9 cellular contexts compared by ENCODE assay signal in the genomic region with DNA sequence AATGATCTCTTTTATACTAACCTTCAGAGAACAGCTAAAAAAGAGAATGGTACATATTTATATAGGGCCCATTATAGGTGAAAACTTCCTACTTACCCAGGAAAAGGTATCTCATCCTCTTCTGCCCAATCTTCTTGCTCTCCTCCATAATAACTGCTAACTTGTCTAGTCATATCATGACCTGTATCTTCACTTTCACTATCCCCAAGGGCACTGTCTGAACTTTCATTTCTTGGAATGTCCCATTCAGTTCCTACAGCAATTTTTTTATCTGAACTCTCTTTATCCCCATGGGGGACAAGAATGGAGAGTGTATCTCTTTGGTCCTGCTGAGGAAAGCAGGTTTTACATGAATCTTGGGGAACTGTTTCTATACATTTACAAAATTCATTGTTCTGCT. TPM values are rescaled to one million over a fixed set of nuclear protein-coding genes. Genes with fewer than 3 reads are reported as not detected.
DNase-seq lines count a peak whose midpoint lies in the region; ATAC-seq and TF ChIP-seq lines count a peak whose summit lies in the region.
"Had no signal": no experiment of that assay in that cellular context is flagged by ENCODE, and none has a peak within 500 bp of the region (broad histone marks: within the 10 kb centered on the region; RNA-seq: fewer than 3 reads in every experiment).

No MANE protein-coding gene starts in this region.

- H3K36me3 Mint-ChIP-seq in MCF 10A (ENCODE audit: insufficient read depth, unreplicated experiment) (peaks cover 100% of the 10 kb centered on the region), activated B cell treated with CpG ODN at 0.5 μM for 24 hours (ENCODE audit: low read depth) (peaks cover 69% of the 10 kb centered on the region)

- intact Hi-C loops in MCF 10A (cut with micrococcal nuclease): no loop called here
- intact Hi-C loops in mammary epithelial cell (cut with micrococcal nuclease): no loop called here
- intact Hi-C loops in activated B cell treated with CpG ODN at 0.5 μM for 24 hours (cut with micrococcal nuclease): loop anchor here (2.0 to 5.0 kb wide), 2 partner anchors 37 to 336 kb away; partner anchors contain the start of gene RAPGEF6
- intact Hi-C loops in uterus (cut with DNase I; ENCODE audit: low total_unique reads): no loop called here

- no peak overlapping the region for H3K4me3 ChIP-seq in mammary epithelial cell (replicated peaks in 1 of 3; ENCODE audit: insufficient read depth in 1 of 3, low read depth in 2 of 3, low read length in 3 of 3)
- H3K4me3 ChIP-seq in uterus: no peak overlapping the region

- H3K4me1 Mint-ChIP-seq in MCF 10A (ENCODE audit: insufficient read depth, unreplicated experiment) (peaks cover 6% of the 10 kb centered on the region), activated B cell treated with CpG ODN at 0.5 μM for 24 hours (peaks cover 30% of the 10 kb centered on the region)

- H3K36me3 ChIP-seq in mammary epithelial cell (ENCODE audit: insufficient read depth, low read length): peaks cover 22% of the 10 kb centered on the region
- H3K36me3 ChIP-seq in uterus: no peaks in the 10 kb centered on the region

- H3K4me2 ChIP-seq in mammary epithelial cell (ENCODE audit: insufficient read depth, low read depth, low read length): no peak overlapping the region

- H3K27me3 ChIP-seq in mammary epithelial cell (ENCODE audit: insufficient read depth, low read length) (no peaks in the 10 kb centered on the region), layer of hippocampus (ENCODE audit: control insufficient read depth, insufficient read depth, low read length) (no peaks in the 10 kb centered on the region), uterus (no peaks in the 10 kb centered on the region)

- dilution Hi-C loops in mammary epithelial cell (cut with HindIII; ENCODE audit: low sequenced_read_pairs): no loop called here

- no peaks in the 10 kb centered on the region for H4K20me1 ChIP-seq in mammary epithelial cell (ENCODE audit: insufficient read depth, low read length)

- ATAC-seq in activated B cell treated with CpG ODN at 0.5 μM for 24 hours (ENCODE audit: low read depth): peak; percentile 37

- DNase-seq in MCF 10A (ENCODE audit: unreplicated experiment) (no peak), mammary epithelial cell (no peak), activated B cell treated with CpG ODN at 0.5 μM for 24 hours (no peak), uterus (no peak), AML-193 (lab: John Stamatoyannopoulos, UW) (no peak), C1 segment of cervical spinal cord (lab: John Stamatoyannopoulos, UW) (no peak)
- no peak for DNase-seq in activated CD8-positive, alpha-beta memory T cell treated with anti-CD3 and anti-CD28 coated beads for 24 hours
- DNase-seq: naive B cell had no signal

- BruUV-seq in MCF 10A (replicated peaks; lab: Mats Ljungman, UMichigan) (no TSS peak), mammary epithelial cell (replicated peaks; lab: Mats Ljungman, UMichigan) (no TSS peak)

- H3K4me3 Mint-ChIP-seq in MCF 10A (ENCODE audit: unreplicated experiment) (no peak overlapping the region), activated B cell treated with CpG ODN at 0.5 μM for 24 hours (no peak overlapping the region)
- H3K4me3 Mint-ChIP-seq: naive B cell had no signal

- TF ChIP-seq POLR2A in uterus (IDR thresholded peaks at IDR 0.05): no peak

- TF ChIP-seq CTCF in MCF 10A (IDR thresholded peaks at IDR 0.05; ENCODE audit: unreplicated experiment): no peak
- no peak for TF ChIP-seq CTCF in mammary epithelial cell (conservative IDR thresholded peaks at IDR 0.05 in 1 of 2, IDR thresholded peaks at IDR 0.05 in 1 of 2; ENCODE audit: extremely low read depth in 1 of 2, insufficient read depth in 1 of 2, low read depth in 1 of 2, low read length in 2 of 2)
- no peak for TF ChIP-seq CTCF in activated B cell treated with CpG ODN at 0.5 μM for 24 hours (IDR thresholded peaks at IDR 0.05)
- TF ChIP-seq CTCF in uterus (IDR thresholded peaks at IDR 0.05): no peak

- H3K9me3 Mint-ChIP-seq in MCF 10A (ENCODE audit: unreplicated experiment) (no peaks in the 10 kb centered on the region), activated B cell treated with CpG ODN at 0.5 μM for 24 hours (no peaks in the 10 kb centered on the region)
- H3K9me3 Mint-ChIP-seq: naive B cell had no signal

- no peak overlapping the region for H2AFZ ChIP-seq in mammary epithelial cell (ENCODE audit: low read depth, low read length)

- H3K9me3 ChIP-seq in mammary epithelial cell (replicated peaks; ENCODE audit: insufficient read depth, low read length) (no peaks in the 10 kb centered on the region), uterus (no peaks in the 10 kb centered on the region)

- peaks cover 6% of the 10 kb centered on the region for H3K79me2 ChIP-seq in mammary epithelial cell (ENCODE audit: insufficient read depth, low read length)

- POLR2A ChIA-PET in MCF 10A (lab: Yijun Ruan, JAX) (interaction anchor here (0.8 to 1.4 kb wide), 5 partner anchors 9 to 126 kb away, joined by 3 to 8 read pairs (median 5); partner anchors contain the start of gene FNIP1), activated B cell treated with CpG ODN at 0.5 μM for 24 hours (lab: Charles Lee) (no interaction called here)

- no peak overlapping the region for H3K9ac ChIP-seq in mammary epithelial cell (ENCODE audit: insufficient read depth, low read length)

- H3K4me1 ChIP-seq in mammary epithelial cell (ENCODE audit: insufficient read depth, low read length) (no peaks in the 10 kb centered on the region), uterus (peaks cover 15 to 20% of the 10 kb centered on the region in 2 donors)

- H3K27ac ChIP-seq in mammary epithelial cell (ENCODE audit: insufficient read depth, low read depth, low read length) (no peak overlapping the region), layer of hippocampus (ENCODE audit: low read depth, low read length) (peak overlapping the region; percentile 76), uterus (peak overlapping the region; percentile 77 to 90)

- no peaks in the 10 kb centered on the region for H3K27me3 Mint-ChIP-seq in MCF 10A (ENCODE audit: insufficient read depth, unreplicated experiment)
- H3K27me3 Mint-ChIP-seq in activated B cell treated with CpG ODN at 0.5 μM for 24 hours: no peaks in the 10 kb centered on the region
- H3K27me3 Mint-ChIP-seq: naive B cell had no signal

- CTCF ChIA-PET in MCF 10A (lab: Yijun Ruan, JAX) (interaction anchor here (0.8 kb wide), 1 partner anchor 26 kb away, joined by 3 read pairs; no protein-coding TSS in a partner anchor), mammary epithelial cell (lab: Charles Lee; ENCODE audit: low non-redundant PET) (no interaction called here), activated B cell treated with CpG ODN at 0.5 μM for 24 hours (lab: Charles Lee) (interaction anchor here (1.0 kb wide), 1 partner anchor 336 kb away, joined by 3 read pairs; no protein-coding TSS in a partner anchor)

- in situ Hi-C loops in mammary epithelial cell (cut with MboI; ENCODE audit: low sequenced_read_pairs in 2 of 2): no loop called here

- peak overlapping the region; percentile 76 for H3K27ac Mint-ChIP-seq in MCF 10A (ENCODE audit: low read depth, unreplicated experiment)
- peak overlapping the region; percentile 1 for H3K27ac Mint-ChIP-seq in activated B cell treated with CpG ODN at 0.5 μM for 24 hours

RNA-seq across cellular contexts. Expression of gene RAPGEF6, which starts 36.4 kb away (rescaled TPM):
- total RNA-seq in MCF 10A (2022): 20.5 and 23.4 TPM in 2 replicates
- 10 to 100 TPM; 14.4 to 14.8 TPM for total RNA-seq in mammary epithelial cell
- 5.6 TPM for polyA plus RNA-seq in mammary epithelial cell
- polyA minus RNA-seq in mammary epithelial cell: 45.4 TPM
- 37.2 and 45.1 TPM in 2 replicates for total RNA-seq in activated B cell treated with CpG ODN at 0.5 μM for 24 hours
- total RNA-seq in uterus: 10 to 100 TPM; 11.8 to 36.8 (median 23.4) TPM
